In genomic region chr16:50371036-50371716, GRCh38 we compare ENCODE assay signal across 1 cellular context.
TF ChIP-seq lines count a peak whose summit lies in the region.

No MANE protein-coding gene starts in this region.

TF ChIP-seq in HepG2, 621 proteins besides CTCF, POLR2A, EP300 and RAD21 (continued from another document and continues in another):
- TF ChIP-seq ZNF510 (CRISPR knock-in tag; IDR thresholded peaks at IDR 0.05; ENCODE audit: low read depth), result no peak
- TF ChIP-seq ZMAT5 (CRISPR knock-in tag; IDR thresholded peaks at IDR 0.05; ENCODE audit: borderline replicate concordance, low read depth), result no peak
- TF ChIP-seq CBX5 (CRISPR knock-in tag; IDR thresholded peaks at IDR 0.05; ENCODE audit: borderline replicate concordance), result no peak
- TF ChIP-seq ZNF883 (CRISPR knock-in tag; IDR thresholded peaks at IDR 0.05; ENCODE audit: not compliant biosample characterization), result no peak
- no peak for TF ChIP-seq KLF11 (CRISPR knock-in tag; IDR thresholded peaks at IDR 0.05)
- no peak for TF ChIP-seq TCF12 (IDR thresholded peaks at IDR 0.05)
- no peak for TF ChIP-seq TCF12 (CRISPR knock-in tag; IDR thresholded peaks at IDR 0.05)
- no peak for TF ChIP-seq ARNT2 (CRISPR knock-in tag; IDR thresholded peaks at IDR 0.05; ENCODE audit: low read depth)
- TF ChIP-seq JUND (CRISPR knock-in tag; IDR thresholded peaks at IDR 0.05), result peak; percentile 57; the same call in 1 of the 2 replicates
- TF ChIP-seq AHDC1 (CRISPR knock-in tag; IDR thresholded peaks at IDR 0.05; ENCODE audit: borderline replicate concordance), result no peak
- TF ChIP-seq KLF12 (CRISPR knock-in tag; IDR thresholded peaks at IDR 0.05; ENCODE audit: borderline replicate concordance), result no peak
- TF ChIP-seq TGIF2 (CRISPR knock-in tag; IDR thresholded peaks at IDR 0.05), result no peak
- peak; percentile 59; the same call in 1 of the 2 replicates for TF ChIP-seq CEBPB (IDR thresholded peaks at IDR 0.05; ENCODE audit: borderline replicate concordance, low read depth, low read length)
- no peak for TF ChIP-seq MTERF4 (CRISPR knock-in tag; IDR thresholded peaks at IDR 0.05)
- no peak for TF ChIP-seq MYNN (CRISPR knock-in tag; IDR thresholded peaks at IDR 0.05; ENCODE audit: low read depth)
- peak; percentile 73; the same call in 1 of the 2 replicates for TF ChIP-seq JUN (CRISPR knock-in tag; IDR thresholded peaks at IDR 0.05)
- no peak for TF ChIP-seq PITX1 (CRISPR knock-in tag; IDR thresholded peaks at IDR 0.05)
- no peak for TF ChIP-seq GMEB1 (CRISPR knock-in tag; IDR thresholded peaks at IDR 0.05; ENCODE audit: borderline replicate concordance)
- no peak for TF ChIP-seq ZNF414 (CRISPR knock-in tag; IDR thresholded peaks at IDR 0.05)
- no peak for TF ChIP-seq ZNF143 (CRISPR knock-in tag; IDR thresholded peaks at IDR 0.05)
- TF ChIP-seq MEIS2 (CRISPR knock-in tag; IDR thresholded peaks at IDR 0.05), result no peak
- no peak for TF ChIP-seq ZFP62 (CRISPR knock-in tag; IDR thresholded peaks at IDR 0.05)
- no peak for TF ChIP-seq ZNF30 (CRISPR knock-in tag; IDR thresholded peaks at IDR 0.05)
- peak; percentile 17; the same call in 1 of the 2 replicates for TF ChIP-seq ZMYM3 (CRISPR knock-in tag; IDR thresholded peaks at IDR 0.05)
- no peak for TF ChIP-seq ZNF761 (CRISPR knock-in tag; conservative IDR thresholded peaks at IDR 0.05)
- TF ChIP-seq SKI (IDR thresholded peaks at IDR 0.05; ENCODE audit: partially characterized antibody), result no peak
- no peak for TF ChIP-seq PRDM4 (CRISPR knock-in tag; IDR thresholded peaks at IDR 0.05; ENCODE audit: borderline replicate concordance)
- no peak for TF ChIP-seq CHCHD3 (CRISPR knock-in tag; IDR thresholded peaks at IDR 0.05)
- peak; percentile 57 for TF ChIP-seq TCF7 (IDR thresholded peaks at IDR 0.05; ENCODE audit: low read depth)
- TF ChIP-seq ARID3A (IDR thresholded peaks at IDR 0.05; ENCODE audit: low read depth, low read length), result no peak
- TF ChIP-seq MAX (IDR thresholded peaks at IDR 0.05), result no peak
- no peak for TF ChIP-seq AHR (CRISPR knock-in tag; IDR thresholded peaks at IDR 0.05)
- TF ChIP-seq ZNF746 (CRISPR knock-in tag; IDR thresholded peaks at IDR 0.05), result no peak
- TF ChIP-seq ZSCAN12 (CRISPR knock-in tag; IDR thresholded peaks at IDR 0.05), result no peak
- TF ChIP-seq GATAD2A (CRISPR knock-in tag; IDR thresholded peaks at IDR 0.05), result peak; percentile 55
- no peak for TF ChIP-seq ZHX2 (IDR thresholded peaks at IDR 0.05; ENCODE audit: low read depth)
- TF ChIP-seq ZHX2 (CRISPR knock-in tag; IDR thresholded peaks at IDR 0.05; ENCODE audit: borderline replicate concordance), result no peak
- no peak for TF ChIP-seq SNAPC2 (CRISPR knock-in tag; IDR thresholded peaks at IDR 0.05)
- no peak for TF ChIP-seq TERF1 (CRISPR knock-in tag; IDR thresholded peaks at IDR 0.05)
- no peak for TF ChIP-seq ZNF850 (CRISPR knock-in tag; conservative IDR thresholded peaks at IDR 0.05)
- no peak for TF ChIP-seq ZNF460 (CRISPR knock-in tag; IDR thresholded peaks at IDR 0.05; ENCODE audit: borderline replicate concordance)
- TF ChIP-seq RFX1 (IDR thresholded peaks at IDR 0.05), result no peak
